1 cellular context compared by ENCODE assay signal in the genomic region with DNA sequence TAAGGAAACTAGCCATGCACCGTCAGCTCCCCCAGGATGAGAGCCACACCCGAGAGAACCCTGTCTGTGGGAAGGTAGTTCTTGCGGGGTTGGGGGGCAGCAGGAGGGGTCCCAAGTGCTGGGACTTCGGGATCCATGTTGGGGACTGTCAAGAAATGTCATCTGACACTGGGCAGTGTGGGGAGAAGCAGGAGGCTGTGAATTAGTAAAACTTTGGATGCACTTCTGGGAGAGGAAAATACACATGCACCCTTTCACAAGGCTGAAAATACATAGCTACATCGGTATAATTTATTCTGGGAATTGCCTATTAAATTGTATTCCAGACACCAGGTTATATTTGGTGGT.
A peak's percentile ranks its signal among the peaks of the same experiment; 100 is the strongest.
TF ChIP-seq lines count a peak whose summit lies in the region.

No MANE protein-coding gene starts in this region.

TF ChIP-seq in HepG2, 621 proteins besides CTCF, POLR2A, EP300 and RAD21 (continued from another document):
- TF ChIP-seq ZSCAN21 (CRISPR knock-in tag; IDR thresholded peaks at IDR 0.05; ENCODE audit: borderline replicate concordance) (peak; percentile 33; the same call in 1 of the 2 replicates), RFX3 (CRISPR knock-in tag; IDR thresholded peaks at IDR 0.05) (no peak), ZNF3 (CRISPR knock-in tag; IDR thresholded peaks at IDR 0.05) (no peak), AFF4 (CRISPR knock-in tag; IDR thresholded peaks at IDR 0.05) (no peak), ZNF749 (CRISPR knock-in tag; IDR thresholded peaks at IDR 0.05; ENCODE audit: borderline replicate concordance) (0 out of 2 replicates have a peak, but pooled peaks have one; percentile 43), MED13 (CRISPR knock-in tag; IDR thresholded peaks at IDR 0.05) (no peak), SSRP1 (CRISPR knock-in tag; IDR thresholded peaks at IDR 0.05) (peak; percentile 76; the same call in 1 of the 2 replicates), PATZ1 (CRISPR knock-in tag; IDR thresholded peaks at IDR 0.05) (peak; percentile 35; the same call in 1 of the 2 replicates), DNMT3B (CRISPR knock-in tag; conservative IDR thresholded peaks at IDR 0.05) (0 out of 2 replicates have a peak, but pooled peaks have one; percentile 13), POLR2G (IDR thresholded peaks at IDR 0.05; ENCODE audit: low read depth, low read length) (peak; percentile 37), ZNF224 (CRISPR knock-in tag; IDR thresholded peaks at IDR 0.05) (no peak), NFE2L2 (IDR thresholded peaks at IDR 0.05; ENCODE audit: low read length) (no peak), CHD4 (IDR thresholded peaks at IDR 0.05; ENCODE audit: borderline replicate concordance, low read length) (peak; percentile 44; the same call in 1 of the 2 replicates)
- TF ChIP-seq, protein P1, sequence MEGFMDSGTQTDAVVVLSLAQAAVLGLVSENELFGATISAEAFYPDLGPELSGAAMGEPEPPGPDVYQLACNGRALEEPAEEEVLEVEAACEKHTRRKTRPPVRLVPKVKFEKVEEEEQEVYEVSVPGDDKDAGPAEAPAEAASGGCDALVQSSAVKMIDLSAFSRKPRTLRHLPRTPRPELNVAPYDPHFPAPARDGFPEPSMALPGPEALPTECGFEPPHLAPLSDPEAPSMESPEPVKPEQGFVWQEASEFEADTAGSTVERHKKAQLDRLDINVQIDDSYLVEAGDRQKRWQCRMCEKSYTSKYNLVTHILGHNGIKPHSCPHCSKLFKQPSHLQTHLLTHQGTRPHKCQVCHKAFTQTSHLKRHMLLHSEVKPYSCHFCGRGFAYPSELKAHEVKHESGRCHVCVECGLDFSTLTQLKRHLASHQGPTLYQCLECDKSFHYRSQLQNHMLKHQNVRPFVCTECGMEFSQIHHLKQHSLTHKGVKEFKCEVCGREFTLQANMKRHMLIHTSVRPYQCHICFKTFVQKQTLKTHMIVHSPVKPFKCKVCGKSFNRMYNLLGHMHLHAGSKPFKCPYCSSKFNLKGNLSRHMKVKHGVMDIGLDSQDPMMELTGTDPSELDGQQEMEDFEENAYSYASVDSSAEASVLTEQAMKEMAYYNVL (CRISPR knock-in tag; IDR thresholded peaks at IDR 0.05; ENCODE audit: borderline replicate concordance) = peak; percentile 4; the same call in 1 of the 2 replicates
- TF ChIP-seq, protein P2, sequence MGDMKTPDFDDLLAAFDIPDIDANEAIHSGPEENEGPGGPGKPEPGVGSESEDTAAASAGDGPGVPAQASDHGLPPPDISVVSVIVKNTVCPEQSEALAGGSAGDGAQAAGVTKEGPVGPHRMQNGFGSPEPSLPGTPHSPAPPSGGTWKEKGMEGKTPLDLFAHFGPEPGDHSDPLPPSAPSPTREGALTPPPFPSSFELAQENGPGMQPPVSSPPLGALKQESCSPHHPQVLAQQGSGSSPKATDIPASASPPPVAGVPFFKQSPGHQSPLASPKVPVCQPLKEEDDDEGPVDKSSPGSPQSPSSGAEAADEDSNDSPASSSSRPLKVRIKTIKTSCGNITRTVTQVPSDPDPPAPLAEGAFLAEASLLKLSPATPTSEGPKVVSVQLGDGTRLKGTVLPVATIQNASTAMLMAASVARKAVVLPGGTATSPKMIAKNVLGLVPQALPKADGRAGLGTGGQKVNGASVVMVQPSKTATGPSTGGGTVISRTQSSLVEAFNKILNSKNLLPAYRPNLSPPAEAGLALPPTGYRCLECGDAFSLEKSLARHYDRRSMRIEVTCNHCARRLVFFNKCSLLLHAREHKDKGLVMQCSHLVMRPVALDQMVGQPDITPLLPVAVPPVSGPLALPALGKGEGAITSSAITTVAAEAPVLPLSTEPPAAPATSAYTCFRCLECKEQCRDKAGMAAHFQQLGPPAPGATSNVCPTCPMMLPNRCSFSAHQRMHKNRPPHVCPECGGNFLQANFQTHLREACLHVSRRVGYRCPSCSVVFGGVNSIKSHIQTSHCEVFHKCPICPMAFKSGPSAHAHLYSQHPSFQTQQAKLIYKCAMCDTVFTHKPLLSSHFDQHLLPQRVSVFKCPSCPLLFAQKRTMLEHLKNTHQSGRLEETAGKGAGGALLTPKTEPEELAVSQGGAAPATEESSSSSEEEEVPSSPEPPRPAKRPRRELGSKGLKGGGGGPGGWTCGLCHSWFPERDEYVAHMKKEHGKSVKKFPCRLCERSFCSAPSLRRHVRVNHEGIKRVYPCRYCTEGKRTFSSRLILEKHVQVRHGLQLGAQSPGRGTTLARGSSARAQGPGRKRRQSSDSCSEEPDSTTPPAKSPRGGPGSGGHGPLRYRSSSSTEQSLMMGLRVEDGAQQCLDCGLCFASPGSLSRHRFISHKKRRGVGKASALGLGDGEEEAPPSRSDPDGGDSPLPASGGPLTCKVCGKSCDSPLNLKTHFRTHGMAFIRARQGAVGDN (CRISPR knock-in tag; IDR thresholded peaks at IDR 0.05) = peak; percentile 38; the same call in 1 of the 2 replicates
- TF ChIP-seq, protein P3, sequence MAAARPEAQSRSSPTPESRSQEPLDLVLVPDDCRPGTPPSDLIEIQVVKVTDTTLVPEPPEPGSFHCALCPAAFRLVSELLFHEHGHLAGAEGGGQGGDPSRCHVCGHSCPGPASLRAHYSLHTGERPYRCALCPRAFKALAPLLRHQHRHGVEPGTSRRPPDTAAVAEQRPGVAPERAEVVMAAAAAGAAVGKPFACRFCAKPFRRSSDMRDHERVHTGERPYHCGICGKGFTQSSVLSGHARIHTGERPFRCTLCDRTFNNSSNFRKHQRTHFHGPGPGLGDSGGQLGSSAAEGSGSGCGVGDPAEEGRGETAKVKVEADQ (CRISPR knock-in tag; IDR thresholded peaks at IDR 0.05; ENCODE audit: borderline replicate concordance) = no peak
